8 cellular contexts compared by ENCODE assay signal in genomic region chr2:20225294-20226151, GRCh38. TPM values are rescaled to one million over a fixed set of nuclear protein-coding genes. Genes with fewer than 3 reads are reported as not detected.
DNase-seq lines count a peak whose midpoint lies in the region; ATAC-seq and TF ChIP-seq lines count a peak whose summit lies in the region.

No MANE protein-coding gene starts in this region.

- no peaks in the 10 kb centered on the region for H3K9me3 Mint-ChIP-seq in stimulated activated naive B cell treated with anti-CD40 and anti-IgM and Interleukin-4, amounts not matched to agents 10 μg/mL and 1 μg/mL and 100 μg/mL, for 72 hours

- peak; percentile 72 for DNase-seq in NCI-H1436 (lab: John Stamatoyannopoulos, UW)
- no peak for DNase-seq in NCI-H1436 treated with DMSO at 0.1 percent for 48 hours (lab: John Stamatoyannopoulos, UW)
- DNase-seq in SKM-1 (lab: John Stamatoyannopoulos, UW; ENCODE audit: unreplicated experiment), result peak; percentile 22
- DNase-seq in dermis blood vessel endothelial cell, result peak; percentile 63
- peak; percentile 87 for DNase-seq in lower lobe of right lung
- DNase-seq in stimulated activated naive B cell treated with anti-CD40 and anti-IgM and Interleukin-4, amounts not matched to agents 10 μg/mL and 1 μg/mL and 100 μg/mL, for 72 hours, result peak; percentile 18

- ATAC-seq in GM21825 (IDR thresholded peaks at IDR 0.05; ENCODE audit: unreplicated experiment) (peak; percentile 50), lower lobe of right lung (peak; percentile 91 to 93)
- peak; percentile 63 to 69 for ATAC-seq in stimulated activated naive B cell treated with anti-CD40 and anti-IgM and Interleukin-4, amounts not matched to agents 10 μg/mL and 1 μg/mL and 100 μg/mL, for 72 hours (replicated peaks)

- peaks cover 34% of the 10 kb centered on the region for H3K4me1 ChIP-seq in KMS-11 (ENCODE audit: low read depth, poor library complexity, severe bottlenecking)
- peaks cover 29% of the 10 kb centered on the region for H3K4me1 ChIP-seq in lower lobe of right lung

- TF ChIP-seq CTCF in KMS-11 (conservative IDR thresholded peaks at IDR 0.05; ENCODE audit: low read depth, low read length), result peak; percentile 58
- peak; percentile 51 for TF ChIP-seq CTCF in lower lobe of right lung (IDR thresholded peaks at IDR 0.05)

- peak overlapping the region; percentile 67 to 77 for H3K4me3 Mint-ChIP-seq in stimulated activated naive B cell treated with anti-CD40 and anti-IgM and Interleukin-4, amounts not matched to agents 10 μg/mL and 1 μg/mL and 100 μg/mL, for 72 hours

- H3K4me3 ChIP-seq in KMS-11 (IDR thresholded peaks at IDR 0.05; ENCODE audit: insufficient read depth, low read depth, low read length) (no peak overlapping the region), lower lobe of right lung (peak overlapping the region; percentile 70)

- intact Hi-C loops in lower lobe of right lung (cut with DNase I), result no loop called here

- no peaks in the 10 kb centered on the region for H4K20me1 ChIP-seq in KMS-11 (ENCODE audit: insufficient read depth)

- peak overlapping the region; percentile 72 for H2AFZ ChIP-seq in KMS-11 (ENCODE audit: low read depth)

- no peaks in the 10 kb centered on the region for H3K9me3 ChIP-seq in lower lobe of right lung

- H3K27me3 ChIP-seq in KMS-11 (ENCODE audit: insufficient read depth, low read depth), result no peaks in the 10 kb centered on the region
- H3K27me3 ChIP-seq in lower lobe of right lung (ENCODE audit: low read depth), result peaks cover 35% of the 10 kb centered on the region

- H3K27me3 Mint-ChIP-seq in stimulated activated naive B cell treated with anti-CD40 and anti-IgM and Interleukin-4, amounts not matched to agents 10 μg/mL and 1 μg/mL and 100 μg/mL, for 72 hours, result peaks cover 38 to 57% of the 10 kb centered on the region in 2 donors

- peak overlapping the region; percentile 17; the same call in 1 of the 2 replicates for H3K9ac ChIP-seq in KMS-11

- H3K27ac ChIP-seq in KMS-11 (no peak overlapping the region), lower lobe of right lung (peak overlapping the region; percentile 82)

- H3K4me1 Mint-ChIP-seq in stimulated activated naive B cell treated with anti-CD40 and anti-IgM and Interleukin-4, amounts not matched to agents 10 μg/mL and 1 μg/mL and 100 μg/mL, for 72 hours, result peaks cover 8 to 22% of the 10 kb centered on the region in 2 donors

- H3K27ac Mint-ChIP-seq in stimulated activated naive B cell treated with anti-CD40 and anti-IgM and Interleukin-4, amounts not matched to agents 10 μg/mL and 1 μg/mL and 100 μg/mL, for 72 hours, result no peak overlapping the region

- no peaks in the 10 kb centered on the region for H3K36me3 ChIP-seq in KMS-11 (ENCODE audit: insufficient read depth)
- H3K36me3 ChIP-seq in lower lobe of right lung, result no peaks in the 10 kb centered on the region

- H3K79me2 ChIP-seq in KMS-11 (ENCODE audit: insufficient read depth, low read depth), result no peaks in the 10 kb centered on the region

- H3K36me3 Mint-ChIP-seq in stimulated activated naive B cell treated with anti-CD40 and anti-IgM and Interleukin-4, amounts not matched to agents 10 μg/mL and 1 μg/mL and 100 μg/mL, for 72 hours, result no peaks in the 10 kb centered on the region

- H3K4me2 ChIP-seq in KMS-11, result peak overlapping the region; percentile 71

RNA-seq across cellular contexts. Expression of gene SDC1, which starts 0.6 kb away (rescaled TPM):
- total RNA-seq in dermis blood vessel endothelial cell (1.4 and 1.7 TPM in 2 replicates), lower lobe of right lung (90.0 TPM)

Comparison
In these comparisons a context has a peak if more than half of its experiments do, and no peak if none do; other contexts are left out.
1. RNA of gene SDC1, which starts 0.6 kb away (total RNA-seq): 90.0 TPM in lower lobe of right lung (single experiment); 1.4 to 1.7 TPM in dermis blood vessel endothelial cell; every median in the first group is over 10 times any median in the second.
2. Peak in every context shown above with its lines, with median percentiles within 50 percentile points of each other: ATAC-seq.